In genomic region chr7:79352323-79352722, GRCh38 we compare ENCODE assay signal across 1 cellular context.
TF ChIP-seq lines count a peak whose summit lies in the region.

No MANE protein-coding gene starts in this region.

TF ChIP-seq in IMR-90, 13 proteins besides CTCF, POLR2A, EP300 and RAD21 (continued from another document):
- TF ChIP-seq USF2 (IDR thresholded peaks at IDR 0.05; ENCODE audit: low read depth, low read length) (no peak), MXI1 (IDR thresholded peaks at IDR 0.05; ENCODE audit: borderline replicate concordance, low read depth, low read length) (no peak), BHLHE40 (IDR thresholded peaks at IDR 0.05; ENCODE audit: low read depth, low read length) (no peak), FOS (IDR thresholded peaks at IDR 0.05; ENCODE audit: low read depth, low read length) (no peak), MAFK (IDR thresholded peaks at IDR 0.05; ENCODE audit: low read depth, low read length) (no peak), RFX5 (IDR thresholded peaks at IDR 0.05; ENCODE audit: low read depth, low read length) (no peak), SMC3 (IDR thresholded peaks at IDR 0.05; ENCODE audit: low read depth, low read length) (no peak), ELK1 (IDR thresholded peaks at IDR 0.05; ENCODE audit: borderline replicate concordance, low read depth, low read length) (no peak), NFE2L2 (IDR thresholded peaks at IDR 0.05; ENCODE audit: low read depth, low read length) (no peak), RCOR1 (IDR thresholded peaks at IDR 0.05; ENCODE audit: insufficient replicate concordance, low read length) (no peak), CEBPB (IDR thresholded peaks at IDR 0.05; ENCODE audit: low read depth, low read length) (no peak)
